1 cellular context compared by ENCODE assay signal in genomic region chrX:54496936-54497335, GRCh38.
TF ChIP-seq lines count a peak whose summit lies in the region.

No MANE protein-coding gene starts in this region.

TF ChIP-seq in WTC11, 78 proteins besides CTCF, POLR2A, EP300 and RAD21 (continued from another document):
- TF ChIP-seq AFF4 (CRISPR knock-in tag; IDR thresholded peaks at IDR 0.05; ENCODE audit: borderline replicate concordance): no peak
TF ChIP-seq in WTC11: peak in this region for 0.
